8 cellular contexts compared by ENCODE assay signal in the genomic region with DNA sequence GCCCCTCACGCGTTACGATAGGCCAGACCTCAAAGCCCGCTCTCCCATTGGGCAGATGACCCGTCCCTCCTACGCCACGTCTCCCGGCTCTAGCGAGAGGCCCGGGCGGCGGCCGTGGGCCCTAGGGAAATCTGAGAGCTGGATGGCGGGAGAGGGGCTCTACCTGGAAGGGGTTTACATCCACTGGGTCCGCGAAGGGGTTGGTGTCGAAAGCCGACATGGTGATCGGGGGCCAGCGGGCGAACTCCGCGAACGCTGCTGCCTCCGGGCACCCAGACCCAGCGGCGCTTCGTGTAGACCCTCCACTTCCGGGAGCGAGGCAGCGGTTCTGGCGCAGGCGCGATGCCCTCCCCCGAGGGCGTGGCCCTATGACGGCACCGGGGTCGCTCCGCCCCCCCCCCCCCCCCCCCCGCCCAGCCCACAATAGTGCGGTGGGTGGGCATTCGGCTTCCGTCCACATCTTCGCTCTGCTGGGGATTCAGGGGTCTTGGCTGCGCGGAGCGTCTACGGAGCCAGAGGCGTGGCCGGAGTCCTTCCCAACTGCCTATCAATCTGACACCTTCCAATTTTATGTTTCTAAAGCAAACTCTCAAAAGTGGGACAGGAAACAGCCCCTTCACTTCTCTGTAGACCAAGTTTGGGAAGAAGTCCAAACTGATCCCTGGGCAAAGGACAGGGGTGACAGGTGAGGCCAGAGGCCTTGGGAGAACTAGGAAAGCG. TPM values are rescaled to one million over a fixed set of nuclear protein-coding genes. Genes with fewer than 3 reads are reported as not detected.
DNase-seq lines count a peak whose midpoint lies in the region; ATAC-seq and TF ChIP-seq lines count a peak whose summit lies in the region.

A gene with protein sequence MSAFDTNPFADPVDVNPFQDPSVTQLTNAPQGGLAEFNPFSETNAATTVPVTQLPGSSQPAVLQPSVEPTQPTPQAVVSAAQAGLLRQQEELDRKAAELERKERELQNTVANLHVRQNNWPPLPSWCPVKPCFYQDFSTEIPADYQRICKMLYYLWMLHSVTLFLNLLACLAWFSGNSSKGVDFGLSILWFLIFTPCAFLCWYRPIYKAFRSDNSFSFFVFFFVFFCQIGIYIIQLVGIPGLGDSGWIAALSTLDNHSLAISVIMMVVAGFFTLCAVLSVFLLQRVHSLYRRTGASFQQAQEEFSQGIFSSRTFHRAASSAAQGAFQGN (minus strand): TSS at position 330 of the 720 bp plus-strand sequence. CDS start 110 bp downstream, at position 220.

- intact Hi-C loops in CD4-positive, alpha-beta memory T cell (cut with micrococcal nuclease) = loop anchor here (1.0 kb wide), 5 partner anchors 16 to 65 kb away; partner anchors contain the start of genes COX5A and FAM219B
- intact Hi-C loops in activated CD4-positive, alpha-beta memory T cell treated with anti-CD3 and anti-CD28 coated beads for 36 hours (cut with micrococcal nuclease) = loop anchor here (1.0 to 10.0 kb wide), 6 partner anchors 16 to 579 kb away; partner anchors contain the start of genes C15orf39, COX5A, FAM219B and SIN3A
- intact Hi-C loops in right lobe of liver (cut with DNase I) = no loop called here

- peak; percentile 70 for TF ChIP-seq POLR2A in right lobe of liver (IDR thresholded peaks at IDR 0.05)

- H3K36me3 ChIP-seq in CD4-positive, alpha-beta memory T cell (ENCODE audit: insufficient read depth, low read length) = no peaks in the 10 kb centered on the region
- no peaks in the 10 kb centered on the region for H3K36me3 ChIP-seq in right lobe of liver

- peaks cover 53% of the 10 kb centered on the region for H3K4me1 ChIP-seq in CD4-positive, alpha-beta memory T cell (ENCODE audit: insufficient read depth, low read length)
- peaks cover 0 to 48% (median 9%) of the 10 kb centered on the region in 4 donors for H3K4me1 ChIP-seq in right lobe of liver

- under 1% methylated on average over 26 of the region's 52 CpGs for WGBS in right lobe of liver (ENCODE audit: insufficient coverage, low coverage, low lambda C conversion rate, missing lambda C conversion rate)

- POLR2A ChIA-PET in CD4-positive, alpha-beta memory T cell (lab: Charles Lee; ENCODE audit: partially characterized antibody) = interaction anchor here (0.9 to 5.5 kb wide), 13 partner anchors 8 to 258 kb away, joined by 3 to 50 read pairs (median 6); partner anchors contain the start of genes CLK3, COX5A, FAM219B and MPI
- POLR2A ChIA-PET in activated CD4-positive, alpha-beta memory T cell treated with anti-CD3 and anti-CD28 coated beads for 36 hours (lab: Charles Lee) = interaction anchor here (0.6 to 1.5 kb wide), 3 partner anchors 16 to 28 kb away, joined by 3 to 4 read pairs (median 3); partner anchors contain the start of gene MPI

- H3K27me3 ChIP-seq in CD4-positive, alpha-beta memory T cell (ENCODE audit: insufficient read depth, low read length) = no peaks in the 10 kb centered on the region
- no peaks in the 10 kb centered on the region for H3K27me3 ChIP-seq in right lobe of liver

- H3K4me3 ChIP-seq in CD4-positive, alpha-beta memory T cell (ENCODE audit: low read length in 2 of 2) = peak within 1 kb of the TSS; percentile 52 to 99
- H3K4me3 ChIP-seq in right lobe of liver = peak within 1 kb of the TSS; percentile 80 to 92 (median 84)

- peak; percentile 92 to 95 (median 94) for DNase-seq in CD4-positive, alpha-beta memory T cell
- peak; percentile 85 for DNase-seq in HK-2 (ENCODE audit: unreplicated experiment)
- peak; percentile 83 for DNase-seq in NCI-H82 treated with DMSO at 0.1 percent for 48 hours (lab: John Stamatoyannopoulos, UW; ENCODE audit: unreplicated experiment)
- DNase-seq in activated CD4-positive, alpha-beta memory T cell treated with anti-CD3 and anti-CD28 coated beads for 36 hours = peak; percentile 93
- DNase-seq in dermis microvascular lymphatic vessel endothelial cell (ENCODE audit: low read depth in 2 of 2) = peak; percentile 91 to 97
- peak; percentile 95 to 96 (median 96) for DNase-seq in right lobe of liver
- DNase-seq in stimulated activated CD4-positive, alpha-beta T cell treated with anti-CD3 and anti-CD28 coated beads, Interleukin-4, amount 100 ng/mL, for 24 hours = peak; percentile 92

- H3K27me3 Mint-ChIP-seq in CD4-positive, alpha-beta memory T cell = no peaks in the 10 kb centered on the region
- H3K27me3 Mint-ChIP-seq in activated CD4-positive, alpha-beta memory T cell treated with anti-CD3 and anti-CD28 coated beads for 36 hours = no peaks in the 10 kb centered on the region

- H3K27ac Mint-ChIP-seq in CD4-positive, alpha-beta memory T cell = peak within 1 kb of the TSS; percentile 96 to 99 (median 98)
- peak within 1 kb of the TSS; percentile 90 for H3K27ac Mint-ChIP-seq in activated CD4-positive, alpha-beta memory T cell treated with anti-CD3 and anti-CD28 coated beads for 36 hours

- peaks cover 8 to 27% of the 10 kb centered on the region in 2 donors for H3K36me3 Mint-ChIP-seq in CD4-positive, alpha-beta memory T cell
- peaks cover 11% of the 10 kb centered on the region for H3K36me3 Mint-ChIP-seq in activated CD4-positive, alpha-beta memory T cell treated with anti-CD3 and anti-CD28 coated beads for 36 hours

- TF ChIP-seq CTCF in right lobe of liver (IDR thresholded peaks at IDR 0.05) = no peak

- no peaks in the 10 kb centered on the region for H3K9me3 ChIP-seq in CD4-positive, alpha-beta memory T cell (ENCODE audit: control insufficient read depth in 1 of 2, low read length in 2 of 2)
- no peaks in the 10 kb centered on the region for H3K9me3 ChIP-seq in right lobe of liver

- ATAC-seq in GM19455 (IDR thresholded peaks at IDR 0.05; ENCODE audit: unreplicated experiment) (peak; percentile 82), right lobe of liver (peak; percentile 96 to 98 (median 96))

- H3K4me1 Mint-ChIP-seq in CD4-positive, alpha-beta memory T cell = peaks cover 33 to 57% (median 44%) of the 10 kb centered on the region in 4 donors
- H3K4me1 Mint-ChIP-seq in activated CD4-positive, alpha-beta memory T cell treated with anti-CD3 and anti-CD28 coated beads for 36 hours (ENCODE audit: low read depth) = peaks cover 45% of the 10 kb centered on the region

- CTCF ChIA-PET in CD4-positive, alpha-beta memory T cell (lab: Charles Lee; ENCODE audit: partially characterized antibody) = interaction anchor here (1.3 to 5.5 kb wide), 3 partner anchors 11 to 30 kb away, joined by 4 to 62 read pairs (median 7); partner anchors contain the start of gene ULK3
- CTCF ChIA-PET in activated CD4-positive, alpha-beta memory T cell treated with anti-CD3 and anti-CD28 coated beads for 36 hours (lab: Charles Lee) = interaction anchor here (0.6 to 4.9 kb wide), 6 partner anchors 28 to 463 kb away, joined by 3 to 35 read pairs (median 3); partner anchors contain the start of genes COMMD4 and FAM219B

- H3K9me3 Mint-ChIP-seq in CD4-positive, alpha-beta memory T cell = peaks cover 0 to 2% (median 0%) of the 10 kb centered on the region in 8 donors
- no peaks in the 10 kb centered on the region for H3K9me3 Mint-ChIP-seq in activated CD4-positive, alpha-beta memory T cell treated with anti-CD3 and anti-CD28 coated beads for 36 hours

- peak within 1 kb of the TSS; percentile 94 to 100 (median 99) for H3K4me3 Mint-ChIP-seq in CD4-positive, alpha-beta memory T cell
- peak within 1 kb of the TSS; percentile 96 for H3K4me3 Mint-ChIP-seq in activated CD4-positive, alpha-beta memory T cell treated with anti-CD3 and anti-CD28 coated beads for 36 hours

- H3K27ac ChIP-seq in CD4-positive, alpha-beta memory T cell (ENCODE audit: low read depth, low read length) = peak within 1 kb of the TSS; percentile 93
- H3K27ac ChIP-seq in right lobe of liver = peak within 1 kb of the TSS; percentile 72 to 92 (median 77)

RNA-seq across cellular contexts. Expression of the gene that starts here (rescaled TPM):
- 100 to 1,000 TPM; 132 to 138 TPM for total RNA-seq in CD4-positive, alpha-beta memory T cell
- polyA plus RNA-seq in CD4-positive, alpha-beta memory T cell = 100 to 1,000 TPM; 152 to 179 TPM
- total RNA-seq in activated CD4-positive, alpha-beta memory T cell treated with anti-CD3 and anti-CD28 coated beads for 36 hours = 10 to 100 TPM; 77.6 to 79.5 TPM
- total RNA-seq in dermis microvascular lymphatic vessel endothelial cell (12.3 and 24.3 TPM in 2 replicates), right lobe of liver (10 to 100 TPM; 33.9 to 45.9 (median 41.7) TPM)

Comparison
In these comparisons a context has a peak if more than half of its experiments do, and no peak if none do; other contexts are left out.
1. Peak in every context shown above with its lines: DNase-seq, ATAC-seq, H3K4me3 ChIP-seq and H3K27ac ChIP-seq.
2. intact Hi-C loops: an anchor here in CD4-positive, alpha-beta memory T cell (1.0 kb wide) and activated CD4-positive, alpha-beta memory T cell treated with anti-CD3 and anti-CD28 coated beads for 36 hours (1.0 to 10.0 kb wide); none called in right lobe of liver.